9 cellular contexts compared by ENCODE assay signal in genomic region chr13:98542568-98543379, GRCh38. TPM values are rescaled to one million over a fixed set of nuclear protein-coding genes. Genes with fewer than 3 reads are reported as not detected.
DNase-seq lines count a peak whose midpoint lies in the region; ATAC-seq, FAIRE-seq and TF ChIP-seq lines count a peak whose summit lies in the region.
"Had no signal": no experiment of that assay in that cellular context is flagged by ENCODE, and none has a peak within 500 bp of the region (broad histone marks: within the 10 kb centered on the region; RNA-seq: fewer than 3 reads in every experiment).

No MANE protein-coding gene starts in this region.

- no peak overlapping the region for H2BK120ac ChIP-seq in trophoblast cell (ENCODE audit: insufficient read depth, low read length, poor library complexity)

- H2AFZ ChIP-seq in astrocyte (ENCODE audit: low read depth, low read length): no peak overlapping the region
- no peak overlapping the region for H2AFZ ChIP-seq in trophoblast cell (ENCODE audit: insufficient read depth, low read length, poor library complexity)

- H3K9ac ChIP-seq in astrocyte (ENCODE audit: low read length): no peak overlapping the region
- no peak overlapping the region for H3K9ac ChIP-seq in trophoblast cell (ENCODE audit: low read length)

- no peak overlapping the region for H3K14ac ChIP-seq in trophoblast cell (ENCODE audit: low read length)

- no peak overlapping the region for H3K27ac Mint-ChIP-seq in astrocyte (ENCODE audit: unreplicated experiment)

- no peaks in the 10 kb centered on the region for H3K9me3 ChIP-seq in astrocyte (ENCODE audit: insufficient read depth, low read depth, low read length)
- H3K9me3 ChIP-seq in trophoblast cell (ENCODE audit: insufficient read depth, low read depth, low read length): peaks cover 2% of the 10 kb centered on the region

- H3K4me3 ChIP-seq in astrocyte (ENCODE audit: insufficient read depth, low read depth, low read length): no peak overlapping the region
- no peak overlapping the region for H3K4me3 ChIP-seq in trophoblast cell (ENCODE audit: low read depth, low read length)

- H3K4me3 Mint-ChIP-seq in astrocyte (ENCODE audit: unreplicated experiment): no peak overlapping the region

- H4K91ac ChIP-seq in trophoblast cell (ENCODE audit: low read depth, low read length): no peak overlapping the region

- H3K36me3 ChIP-seq in astrocyte (ENCODE audit: insufficient read depth, low read length) (no peaks in the 10 kb centered on the region), trophoblast cell (ENCODE audit: control insufficient read depth in 1 of 2, insufficient read depth in 2 of 2, low read length in 2 of 2) (peaks cover 0 to 3% of the 10 kb centered on the region in 2 experiments)

- no peak overlapping the region for H2BK12ac ChIP-seq in trophoblast cell (ENCODE audit: low read length)

- H3K4me2 ChIP-seq in astrocyte (ENCODE audit: low read length) (peak overlapping the region; percentile 23), trophoblast cell (ENCODE audit: low read length) (no peak overlapping the region)

- H3K4me1 Mint-ChIP-seq in astrocyte (ENCODE audit: low read depth, unreplicated experiment): peaks cover 40% of the 10 kb centered on the region

- H3K79me1 ChIP-seq in trophoblast cell (ENCODE audit: low read length): no peaks in the 10 kb centered on the region

- DNase-seq in astrocyte (ENCODE audit: low read depth): no peak
- no peak for DNase-seq in trophoblast cell
- DNase-seq in amniotic stem cell (lab: John Stamatoyannopoulos, UW): no peak
- DNase-seq in NCI-H146 (lab: John Stamatoyannopoulos, UW): no peak
- DNase-seq in NCI-H1436 treated with DMSO at 0.1 percent for 48 hours (lab: John Stamatoyannopoulos, UW): no peak

- no CpG with 5 or more reads among the region's 23 CpGs for WGBS in trophoblast cell (ENCODE audit: extremely low coverage, insufficient coverage, insufficient read length)

- H4K8ac ChIP-seq in trophoblast cell (ENCODE audit: low read depth, low read length): no peak overlapping the region

- H3K27me3 ChIP-seq in astrocyte (ENCODE audit: insufficient read depth, low read length) (no peaks in the 10 kb centered on the region), trophoblast cell (ENCODE audit: insufficient read depth, low read length) (no peaks in the 10 kb centered on the region)

- H3K9me3 Mint-ChIP-seq in astrocyte (ENCODE audit: unreplicated experiment): no peaks in the 10 kb centered on the region

- H2BK5ac ChIP-seq in trophoblast cell (ENCODE audit: low read depth, low read length, poor library complexity): no peak overlapping the region

- peak overlapping the region; percentile 45 for H3K23ac ChIP-seq in trophoblast cell (ENCODE audit: low read length)

- H4K20me1 ChIP-seq in astrocyte (ENCODE audit: insufficient read depth, low read length): peaks cover 92% of the 10 kb centered on the region

- TF ChIP-seq CTCF in astrocyte (IDR thresholded peaks at IDR 0.05; ENCODE audit: insufficient read depth, low read depth, low read length): no peak

- H3K79me2 ChIP-seq in astrocyte (ENCODE audit: insufficient read depth, low read length) (peaks cover 97% of the 10 kb centered on the region), trophoblast cell (ENCODE audit: control insufficient read depth, insufficient read depth, low read length, poor library complexity) (peaks cover 12% of the 10 kb centered on the region)

- peak overlapping the region; percentile 49 for H3K4ac ChIP-seq in trophoblast cell (ENCODE audit: low read depth, low read length)

- FAIRE-seq in astrocyte (lab: Jason Lieb, UNC): no peak
- FAIRE-seq: endometrium had no signal

- peak; percentile 48 for ATAC-seq in GM19035 (IDR thresholded peaks at IDR 0.05; ENCODE audit: unreplicated experiment)
- ATAC-seq in HG03095 (IDR thresholded peaks at IDR 0.05; ENCODE audit: unreplicated experiment): peak; percentile 45
- no peak for ATAC-seq in HG03108 (IDR thresholded peaks at IDR 0.05; ENCODE audit: unreplicated experiment)

- no peak overlapping the region for H3K27ac ChIP-seq in astrocyte (ENCODE audit: low read depth, low read length)
- no peak overlapping the region for H3K27ac ChIP-seq in trophoblast cell (ENCODE audit: low read depth, low read length)

- peaks cover 2% of the 10 kb centered on the region for H3K36me3 Mint-ChIP-seq in astrocyte (ENCODE audit: low read depth, unreplicated experiment)

- H3K4me1 ChIP-seq in astrocyte (ENCODE audit: insufficient read depth, low read length) (peaks cover 10% of the 10 kb centered on the region), trophoblast cell (ENCODE audit: control insufficient read depth in 1 of 2, insufficient read depth in 2 of 2, low read length in 2 of 2) (peaks cover 0 to 6% of the 10 kb centered on the region in 2 experiments)

- no peak overlapping the region for H4K12ac ChIP-seq in trophoblast cell (ENCODE audit: low read depth, low read length)

- H2AK5ac ChIP-seq in trophoblast cell (ENCODE audit: low read length): no peak overlapping the region

- H3K27me3 Mint-ChIP-seq in astrocyte (ENCODE audit: low read depth, unreplicated experiment): no peaks in the 10 kb centered on the region

- H3K18ac ChIP-seq in trophoblast cell (ENCODE audit: low read length): no peak overlapping the region

RNA-seq across cellular contexts. Expression of gene STK24, which starts 34.1 kb away (rescaled TPM):
- total RNA-seq in astrocyte: 86.2 and 96.1 TPM in 2 replicates
- polyA plus RNA-seq in trophoblast cell (2013): 105 and 107 TPM in 2 replicates
